18 cellular contexts compared by ENCODE assay signal in genomic region chr10:28928484-28928883, GRCh38.
DNase-seq lines count a peak whose midpoint lies in the region; ATAC-seq, FAIRE-seq and TF ChIP-seq lines count a peak whose summit lies in the region.
"Had no signal": no experiment of that assay in that cellular context is flagged by ENCODE, and none has a peak within 500 bp of the region (broad histone marks: within the 10 kb centered on the region; RNA-seq: fewer than 3 reads in every experiment).

No MANE protein-coding gene starts in this region.

- no peaks in the 10 kb centered on the region for H4K20me1 ChIP-seq in HCT116 (ENCODE audit: insufficient read depth)
- no peaks in the 10 kb centered on the region for H4K20me1 ChIP-seq in K562 (replicated peaks; ENCODE audit: control insufficient read depth, insufficient read depth, low read length)
- H4K20me1 ChIP-seq: BLaER1 treated with 17β-estradiol and CSF1 and Interleukin-3, amounts not matched to agents 10 nM and 100 nM had no signal

- H3K27ac ChIP-seq in HCT116 (ENCODE audit: low read depth, low read length) (no peak overlapping the region), K562 (ENCODE audit: extremely low read depth, low read depth, low read length) (no peak overlapping the region)
- H3K27ac ChIP-seq: BLaER1 treated with 17β-estradiol and CSF1 and Interleukin-3, amounts not matched to agents 10 nM and 100 nM; SJCRH30 had no signal

- intact Hi-C loops in HCT116 (cut with micrococcal nuclease) = no loop called here
- intact Hi-C loops in K562 (cut with micrococcal nuclease) = no loop called here

- BruUV-seq in HCT116 (replicated peaks; lab: Mats Ljungman, UMichigan) (no TSS peak), K562 (replicated peaks; lab: Mats Ljungman, UMichigan) (no TSS peak)

- H3K4me3 ChIP-seq in HCT116 (replicated peaks in 1 of 2; ENCODE audit: low read depth in 1 of 2, low read length in 2 of 2) (no peak overlapping the region), K562 (no peak overlapping the region)
- H3K4me3 ChIP-seq: BLaER1 treated with 17β-estradiol and CSF1 and Interleukin-3, amounts not matched to agents 10 nM and 100 nM; SJCRH30 had no signal

- H2AFZ ChIP-seq in HCT116 (ENCODE audit: low read depth, low read length, poor library complexity, severe bottlenecking) (no peak overlapping the region), K562 (ENCODE audit: low read depth, low read length) (no peak overlapping the region)

- H3K9me1 ChIP-seq in K562 (ENCODE audit: control insufficient read depth, insufficient read depth, low read length) = no peaks in the 10 kb centered on the region

- WGBS in K562 (ENCODE audit: insufficient coverage, low coverage, missing lambda C conversion rate) = 38% methylated on average over 2 of the region's 2 CpGs

- no peaks in the 10 kb centered on the region for H3K79me2 ChIP-seq in HCT116 (ENCODE audit: insufficient read depth, low read length)
- no peaks in the 10 kb centered on the region for H3K79me2 ChIP-seq in K562 (ENCODE audit: control insufficient read depth, insufficient read depth, low read length)

- H3K36me3 ChIP-seq in HCT116 (ENCODE audit: control insufficient read depth in 1 of 2, insufficient read depth in 2 of 2, low read length in 2 of 2) = no peaks in the 10 kb centered on the region
- H3K36me3 ChIP-seq in K562 (ENCODE audit: control insufficient read depth, insufficient read depth, low read length) = no peaks in the 10 kb centered on the region
- H3K36me3 ChIP-seq: BLaER1 treated with 17β-estradiol and CSF1 and Interleukin-3, amounts not matched to agents 10 nM and 100 nM; SJCRH30 had no signal

- in situ Hi-C loops in K562 (cut with MboI) = no loop called here

- H3K9ac ChIP-seq in HCT116 (ENCODE audit: low read length) = no peak overlapping the region
- no peak overlapping the region for H3K9ac ChIP-seq in K562 (ENCODE audit: insufficient read depth in 1 of 2, low read depth in 2 of 2, low read length in 2 of 2)
- H3K9ac ChIP-seq: BLaER1 treated with 17β-estradiol and CSF1 and Interleukin-3, amounts not matched to agents 10 nM and 100 nM had no signal

- FAIRE-seq in K562 (lab: Jason Lieb, UNC) = no peak
- FAIRE-seq: A204.1 had no signal

- H3K27me3 ChIP-seq in HCT116 (ENCODE audit: insufficient read depth, low read length) (no peaks in the 10 kb centered on the region), K562 (ENCODE audit: control insufficient read depth in 2 of 2, insufficient read depth in 2 of 2, low read length in 2 of 2) (no peaks in the 10 kb centered on the region)
- H3K27me3 ChIP-seq: SJCRH30 had no signal

- TF ChIP-seq POLR2A in HCT116 (IDR thresholded peaks at IDR 0.05; ENCODE audit: borderline replicate concordance, extremely low read depth, insufficient read depth, insufficient read length) = no peak
- TF ChIP-seq POLR2A in K562 (conservative IDR thresholded peaks at IDR 0.05) = no peak

- POLR2A ChIA-PET in HCT116 (lab: Charles Lee) = no interaction called here
- POLR2A ChIA-PET in K562 (lab: Yijun Ruan, JAX) = interaction anchor here (1.4 kb wide), 1 partner anchor 11 kb away, joined by 3 read pairs; no protein-coding TSS in a partner anchor

- DNase-seq in NCI-H748 (lab: John Stamatoyannopoulos, UW; ENCODE audit: unreplicated experiment) (peak; percentile 25), NCI-H748 treated with DMSO at 0.1 percent for 48 hours (lab: John Stamatoyannopoulos, UW) (no peak), HCT116 (ENCODE audit: low read depth, low spot score) (peak; percentile 6), K562 (ENCODE audit: extremely low read depth in 1 of 4, low spot score in 3 of 4) (no peak), mucosa of gallbladder (ENCODE audit: low spot score) (peak; percentile 69), superior temporal gyrus (ENCODE audit: extremely low spot score) (no peak), NCI-H82 (lab: John Stamatoyannopoulos, UW) (no peak)
- DNase-seq in activated CD8-positive, alpha-beta memory T cell treated with anti-CD3 and anti-CD28 coated beads, Interleukin-2, amount 50 U/mL, for 48 hours = no peak
- DNase-seq: CD8-positive, alpha-beta memory T cell; HCEC 1CT; KG1; NCI-H1048; NCI-H1694; NCI-H524 treated with DMSO at 0.1 percent for 48 hours; NK-92 treated with Interleukin-12 subunit alpha and Interleukin-12 subunit beta, amount 100 ng/mL, for 24 hours; SJCRH30 had no signal

- H3K9me3 ChIP-seq in HCT116 (ENCODE audit: control insufficient read depth in 1 of 2, insufficient read depth in 1 of 2, low read depth in 1 of 2, low read length in 2 of 2) (no peaks in the 10 kb centered on the region), K562 (replicated peaks; ENCODE audit: control insufficient read depth, insufficient read depth, low read depth, low read length) (no peaks in the 10 kb centered on the region)
- H3K9me3 ChIP-seq: SJCRH30 had no signal

- peaks cover 4 to 6% of the 10 kb centered on the region in 2 experiments; a peak in 1 of 4 replicates for H3K4me1 ChIP-seq in HCT116 (ENCODE audit: control insufficient read depth in 1 of 2, insufficient read depth in 2 of 2, low read length in 2 of 2)
- H3K4me1 ChIP-seq in K562 (replicated peaks in 1 of 2; ENCODE audit: control insufficient read depth in 2 of 2, insufficient read depth in 2 of 2, low read length in 2 of 2) = peaks cover 0 to 5% of the 10 kb centered on the region in 2 experiments; a peak in 1 of 5 replicates
- H3K4me1 ChIP-seq: SJCRH30 had no signal

- CTCF ChIA-PET in HCT116 (lab: Charles Lee) (interaction anchor here (0.9 kb wide), 1 partner anchor 11 kb away, joined by 4 read pairs; no protein-coding TSS in a partner anchor), K562 (lab: Yijun Ruan, JAX; ENCODE audit: low intra/inter-chr PET ratio) (no interaction called here)

- RAD21 ChIA-PET in HCT116 (lab: Charles Lee; ENCODE audit: low non-redundant PET in 1 of 2, low total read pairs in 2 of 2, uncharacterized antibody in 2 of 2, unreplicated experiment in 2 of 2) = no interaction called here

- TF ChIP-seq CTCF in HCT116 (IDR thresholded peaks at IDR 0.05 in 2 of 3, conservative IDR thresholded peaks at IDR 0.05 in 1 of 3; ENCODE audit: borderline replicate concordance in 1 of 3, insufficient read depth in 1 of 3, low read depth in 2 of 3, low read length in 2 of 3) = no peak
- no peak for TF ChIP-seq CTCF in K562 (IDR thresholded peaks at IDR 0.05 in 2 of 3, conservative IDR thresholded peaks at IDR 0.05 in 1 of 3; ENCODE audit: insufficient read depth in 2 of 3, low read depth in 1 of 3, low read length in 3 of 3)

- TF ChIP-seq RAD21 in HCT116 (IDR thresholded peaks at IDR 0.05; ENCODE audit: low read depth) = no peak
- TF ChIP-seq RAD21 in K562 (CRISPR knock-in tag; conservative IDR thresholded peaks at IDR 0.05 in 1 of 2, IDR thresholded peaks at IDR 0.05 in 1 of 2) = no peak

- H3K9me2 ChIP-seq in HCT116 (ENCODE audit: insufficient read depth) = no peaks in the 10 kb centered on the region

- H3K4me2 ChIP-seq in HCT116 (ENCODE audit: low read length) = 0 out of 2 replicates have a peak overlapping the region, but pooled peaks have one; percentile 3
- H3K4me2 ChIP-seq in K562 (ENCODE audit: insufficient read depth, low read length) = no peak overlapping the region
- H3K4me2 ChIP-seq: BLaER1 treated with 17β-estradiol and CSF1 and Interleukin-3, amounts not matched to agents 10 nM and 100 nM had no signal

- TF ChIP-seq EP300 in K562 (IDR thresholded peaks at IDR 0.05; ENCODE audit: low read length) = no peak

- ATAC-seq in HCT116 = no peak
- no peak for ATAC-seq in K562

TF ChIP-seq in HCT116, 20 proteins besides CTCF, POLR2A, EP300 and RAD21:
- no peak for TF ChIP-seq SP1 (IDR thresholded peaks at IDR 0.05; ENCODE audit: low read depth)
- no peak for TF ChIP-seq JUND (IDR thresholded peaks at IDR 0.05)
- TF ChIP-seq TCF7L2 (IDR thresholded peaks at IDR 0.05; ENCODE audit: borderline replicate concordance, extremely low read depth, insufficient read depth, insufficient read length) = no peak
- no peak for TF ChIP-seq ZFX (IDR thresholded peaks at IDR 0.05)
- no peak for TF ChIP-seq EZH2phosphoT487 (IDR thresholded peaks at IDR 0.05; ENCODE audit: borderline replicate concordance)
- TF ChIP-seq SRF (IDR thresholded peaks at IDR 0.05; ENCODE audit: low read depth) = no peak
- TF ChIP-seq FOSL1 (IDR thresholded peaks at IDR 0.05; ENCODE audit: low read depth) = no peak; the same call in 1 of the 2 replicates
- TF ChIP-seq ZNF274 (IDR thresholded peaks at IDR 0.05; ENCODE audit: low read depth, low read length) = no peak
- TF ChIP-seq POLR2AphosphoS5 (IDR thresholded peaks at IDR 0.05; ENCODE audit: low read depth, low read length) = no peak

TF ChIP-seq in K562, 482 proteins besides CTCF, POLR2A, EP300 and RAD21:
- TF ChIP-seq NR3C1 (CRISPR knock-in tag; IDR thresholded peaks at IDR 0.05) (no peak), GTF3C2 (IDR thresholded peaks at IDR 0.05; ENCODE audit: borderline replicate concordance, extremely low read depth, insufficient read length) (no peak), NFIC (IDR thresholded peaks at IDR 0.05) (peak; percentile 78), ELF2 (CRISPR knock-in tag; IDR thresholded peaks at IDR 0.05) (no peak), NFIX (CRISPR knock-in tag; IDR thresholded peaks at IDR 0.05; ENCODE audit: low read depth) (peak; percentile 48; the same call in 1 of the 2 replicates), TBP (optimal IDR thresholded peaks at IDR 0.05; ENCODE audit: low read depth, low read length) (no peak), DMBX1 (CRISPR knock-in tag; IDR thresholded peaks at IDR 0.05; ENCODE audit: borderline replicate concordance) (no peak), NR4A1 (CRISPR knock-in tag; IDR thresholded peaks at IDR 0.05) (no peak), NR4A1 (tag; IDR thresholded peaks at IDR 0.05) (no peak)
TF ChIP-seq in K562: peak in this region for 2.

Comparison
In these comparisons a context has a peak if more than half of its experiments do, and no peak if none do; other contexts are left out.
1. DNase-seq: peak in NCI-H748 (single experiment), HCT116 (single experiment) and mucosa of gallbladder (single experiment); none in NCI-H748 treated with DMSO at 0.1 percent for 48 hours (single experiment), K562 (0 of 4), superior temporal gyrus (single experiment), activated CD8-positive, alpha-beta memory T cell treated with anti-CD3 and anti-CD28 coated beads, Interleukin-2, amount 50 U/mL, for 48 hours (single experiment) and NCI-H82 (single experiment).